21 cellular contexts compared by ENCODE assay signal in the genomic region with DNA sequence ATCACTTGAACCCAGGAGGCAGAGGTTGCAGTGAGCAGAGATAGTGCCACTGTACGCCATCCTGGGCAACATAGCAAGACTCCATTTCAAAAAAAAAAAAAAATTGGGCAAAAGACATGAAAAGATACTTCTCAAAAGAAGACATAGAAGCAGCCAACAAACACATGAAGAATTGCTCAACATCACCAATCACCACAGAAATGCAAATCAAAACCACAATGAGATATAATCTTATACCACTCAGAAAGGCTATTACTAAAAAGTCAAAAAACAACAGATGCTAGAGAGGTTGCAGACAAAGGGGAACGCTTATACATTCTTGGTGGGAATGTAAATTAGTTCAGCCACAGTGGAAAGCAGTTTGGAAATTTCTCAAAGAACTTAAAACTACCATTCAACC. TPM values are rescaled to one million over a fixed set of nuclear protein-coding genes. Genes with fewer than 3 reads are reported as not detected.
DNase-seq lines count a peak whose midpoint lies in the region; ATAC-seq and TF ChIP-seq lines count a peak whose summit lies in the region.
"Had no signal": no experiment of that assay in that cellular context is flagged by ENCODE, and none has a peak within 500 bp of the region (broad histone marks: within the 10 kb centered on the region; RNA-seq: fewer than 3 reads in every experiment).

No MANE protein-coding gene starts in this region.

- intact Hi-C loops in natural killer cell (cut with micrococcal nuclease), result no loop called here

- H3K4me3 Mint-ChIP-seq in natural killer cell, result no peak overlapping the region
- H3K4me3 Mint-ChIP-seq: activated CD4-positive, alpha-beta T cell treated with anti-CD3 and anti-CD28 coated beads for 36 hours; T-helper 2 cell treated with Interferon-gamma antibody and Interleukin-4, amounts not matched to agents 5 μg/mL and 100 μg/mL, for 36 hours had no signal

- H3K4me1 Mint-ChIP-seq in natural killer cell, result peaks cover 24 to 36% of the 10 kb centered on the region in 2 donors

- H3K4me3 ChIP-seq in astrocyte of the cerebellum (ENCODE audit: low read depth, low read length), result no peak overlapping the region
- H3K4me3 ChIP-seq: BLaER1 treated with 17β-estradiol and CSF1 and Interleukin-3, amounts not matched to agents 10 nM and 100 nM; body of pancreas; dorsolateral prefrontal cortex; heart right ventricle; lung; smooth muscle cell; transverse colon had no signal

- in situ Hi-C loops in astrocyte of the cerebellum (cut with HindIII; ENCODE audit: low sequenced_read_pairs), result no loop called here

- ATAC-seq in natural killer cell (no peak), GM18873 (IDR thresholded peaks at IDR 0.05; ENCODE audit: low FRiP score, unreplicated experiment) (no peak)
- no peak for ATAC-seq in stimulated activated naive CD8-positive, alpha-beta T cell treated with anti-CD3 and anti-CD28 coated beads, Interleukin-15, Interleukin-2, amounts not matched to agents 100 U/mL and 50 U/mL, for 24 hours
- ATAC-seq: activated CD4-positive, alpha-beta T cell treated with anti-CD3 and anti-CD28 coated beads for 36 hours; body of pancreas; heart right ventricle; naive thymus-derived CD4-positive, alpha-beta T cell had no signal

- peak overlapping the region in 1 of 2 donors; percentile 18 for H3K27ac Mint-ChIP-seq in natural killer cell
- H3K27ac Mint-ChIP-seq: activated CD4-positive, alpha-beta T cell treated with anti-CD3 and anti-CD28 coated beads for 36 hours; T-helper 2 cell treated with Interferon-gamma antibody and Interleukin-4, amounts not matched to agents 5 μg/mL and 100 μg/mL, for 36 hours had no signal

- TF ChIP-seq CTCF in astrocyte of the cerebellum (IDR thresholded peaks at IDR 0.05; ENCODE audit: low read depth, low read length, missing control alignments), result no peak
- TF ChIP-seq CTCF in natural killer cell (IDR thresholded peaks at IDR 0.05), result no peak

- no peaks in the 10 kb centered on the region for H3K36me3 Mint-ChIP-seq in natural killer cell

- no peaks in the 10 kb centered on the region for H3K27me3 Mint-ChIP-seq in natural killer cell (ENCODE audit: low read depth in 2 of 2)
- H3K27me3 Mint-ChIP-seq: activated CD4-positive, alpha-beta T cell treated with anti-CD3 and anti-CD28 coated beads for 36 hours; naive thymus-derived CD4-positive, alpha-beta T cell had no signal

- DNase-seq in EL (peak; percentile 50), M059J (ENCODE audit: low read depth) (peak; percentile 70), astrocyte of the cerebellum (ENCODE audit: low read depth) (peak; percentile 75), iris pigment epithelial cell (ENCODE audit: low read depth) (peak; percentile 82), natural killer cell (no peak), NCI-H2227 (lab: John Stamatoyannopoulos, UW; ENCODE audit: unreplicated experiment) (no peak)
- DNase-seq in stimulated activated naive CD8-positive, alpha-beta T cell treated with anti-CD3 and anti-CD28 coated beads, Interleukin-15, Interleukin-2, amounts not matched to agents 100 U/mL and 50 U/mL, for 24 hours, result no peak
- DNase-seq: activated CD4-positive, alpha-beta T cell treated with anti-CD3 and anti-CD28 coated beads for 36 hours; activated naive CD4-positive, alpha-beta T cell; body of pancreas; dorsolateral prefrontal cortex; heart right ventricle; naive thymus-derived CD4-positive, alpha-beta T cell; NCI-H1694 treated with DMSO at 0.1 percent for 48 hours; SHP77; transverse colon had no signal

- H3K9me3 Mint-ChIP-seq in natural killer cell, result no peaks in the 10 kb centered on the region

RNA-seq across cellular contexts. Expression of a gene that starts 43.1 kb away (rescaled TPM):
- total RNA-seq in M059J (2014; rRNA removed; shearing (Covaris generic)), result 13.9 and 14.6 TPM in 2 replicates
- total RNA-seq in natural killer cell, result 1 to 10 TPM in 2 of 3 donors, under 1 TPM in 1; 0.83 to 1.5 (median 1.4) TPM

Comparison
In these comparisons a context has a peak if more than half of its experiments do, and no peak if none do; other contexts are left out.
1. DNase-seq: peak in EL (single experiment), M059J (single experiment), astrocyte of the cerebellum (single experiment) and iris pigment epithelial cell (single experiment); none in natural killer cell (single experiment), stimulated activated naive CD8-positive, alpha-beta T cell treated with anti-CD3 and anti-CD28 coated beads, Interleukin-15, Interleukin-2, amounts not matched to agents 100 U/mL and 50 U/mL, for 24 hours (single experiment) and NCI-H2227 (single experiment).